ENCODE assay signal across 21 cellular contexts in the genomic region with DNA sequence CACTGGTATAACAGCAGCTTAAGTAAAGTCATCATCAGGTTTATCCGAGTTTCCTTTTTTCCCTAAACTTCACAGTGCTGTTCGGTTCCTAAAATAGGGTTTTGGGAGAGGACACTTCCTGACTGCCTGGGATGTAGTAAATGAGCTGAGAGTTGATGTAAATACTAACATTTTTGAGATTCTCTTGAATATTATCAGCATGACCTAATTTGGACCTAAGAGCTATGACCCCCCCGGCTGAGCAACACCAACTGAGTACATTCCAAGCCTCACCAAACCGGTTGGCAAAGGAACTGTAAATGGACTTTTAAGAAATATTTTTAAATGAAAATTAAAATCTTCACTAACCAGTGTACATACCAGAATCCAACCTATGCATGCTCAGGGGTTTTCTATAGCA.
DNase-seq lines count a peak whose midpoint lies in the region; ATAC-seq, FAIRE-seq and TF ChIP-seq lines count a peak whose summit lies in the region.
"Had no signal": no experiment of that assay in that cellular context is flagged by ENCODE, and none has a peak within 500 bp of the region (broad histone marks: within the 10 kb centered on the region; RNA-seq: fewer than 3 reads in every experiment).

No MANE protein-coding gene starts in this region.

- POLR2A ChIA-PET in IMR-90 (lab: Charles Lee; ENCODE audit: unreplicated experiment): no interaction called here

- no peak overlapping the region; the same call in 2 of the 3 replicates for H2BK15ac ChIP-seq in IMR-90 (ENCODE audit: low read depth, low read length)

- no peak for TF ChIP-seq POLR2A in IMR-90 (IDR thresholded peaks at IDR 0.05; ENCODE audit: low read depth, low read length)

- H3K27ac ChIP-seq in IMR-90 (ENCODE audit: insufficient read depth, low read length): peak overlapping the region; percentile 79
- peak overlapping the region; percentile 94 for H3K27ac ChIP-seq in mesodermal cell (ENCODE audit: low read depth, low read length, severe bottlenecking)
- H3K27ac ChIP-seq: BLaER1 treated with 17β-estradiol and CSF1 and Interleukin-3, amounts not matched to agents 10 nM and 100 nM had no signal

- H3K4me1 ChIP-seq in IMR-90 (ENCODE audit: control insufficient read depth, insufficient read depth, low read length) (peaks cover 4% of the 10 kb centered on the region; the same call in 1 of the 2 replicates), mesodermal cell (ENCODE audit: control insufficient read depth, insufficient read depth, low read length, poor library complexity, severe bottlenecking) (peaks cover 34% of the 10 kb centered on the region)

- H2BK5ac ChIP-seq in IMR-90 (ENCODE audit: low read depth, low read length, poor library complexity, severe bottlenecking): peak overlapping the region; percentile 56

- H2BK20ac ChIP-seq in IMR-90 (ENCODE audit: low read depth, low read length): no peak overlapping the region; the same call in 1 of the 2 replicates

- no peak overlapping the region for H2AK9ac ChIP-seq in IMR-90 (replicated peaks; ENCODE audit: low read depth, low read length, poor library complexity)

- no peak for TF ChIP-seq CTCF in IMR-90 (conservative IDR thresholded peaks at IDR 0.05; ENCODE audit: low read depth, low read length)

- 0 out of 2 replicates have a peak overlapping the region, but pooled peaks have one; percentile 68 for H3K56ac ChIP-seq in IMR-90 (ENCODE audit: extremely low read depth, insufficient read depth, low read length)

- H2AK5ac ChIP-seq in IMR-90 (ENCODE audit: low read depth, low read length): no peak overlapping the region

- H3K36me3 ChIP-seq in IMR-90 (ENCODE audit: control insufficient read depth, insufficient read depth, low read length) (no peaks in the 10 kb centered on the region), mesodermal cell (ENCODE audit: control insufficient read depth, insufficient read depth, low read length) (no peaks in the 10 kb centered on the region)
- H3K36me3 ChIP-seq: BLaER1 treated with 17β-estradiol and CSF1 and Interleukin-3, amounts not matched to agents 10 nM and 100 nM had no signal

- FAIRE-seq in urothelium cell line (lab: Jason Lieb, UNC): no peak
- FAIRE-seq: G401.6, GM12892 had no signal

- peak overlapping the region; percentile 79 to 96 for H4K8ac ChIP-seq in IMR-90 (ENCODE audit: low read depth in 2 of 2, low read length in 2 of 2)

- peak overlapping the region; percentile 60; the same call in 1 of the 2 replicates for H3K4ac ChIP-seq in IMR-90 (ENCODE audit: low read depth, low read length)

- no peaks in the 10 kb centered on the region for H3K27me3 ChIP-seq in IMR-90 (ENCODE audit: control insufficient read depth, insufficient read depth, low read length)
- H3K27me3 ChIP-seq: BLaER1 treated with 17β-estradiol and CSF1 and Interleukin-3, amounts not matched to agents 10 nM and 100 nM had no signal

- peak overlapping the region; percentile 47; the same call in 1 of the 2 replicates for H3K14ac ChIP-seq in IMR-90 (replicated peaks; ENCODE audit: low read depth, low read length)

- CTCF ChIA-PET in IMR-90 (lab: Yijun Ruan, JAX): interaction anchor here (0.6 kb wide), 1 partner anchor 409 kb away, joined by 4 read pairs; no protein-coding TSS in a partner anchor

- peak overlapping the region; percentile 88; the same call in 1 of the 2 replicates for H3K18ac ChIP-seq in IMR-90 (ENCODE audit: low read depth, low read length)

- H4K5ac ChIP-seq in IMR-90 (ENCODE audit: low read depth, low read length): no peak overlapping the region; the same call in 1 of the 2 replicates

- no peak overlapping the region for H2AFZ ChIP-seq in IMR-90 (replicated peaks; ENCODE audit: low read length, poor library complexity)

- intact Hi-C loops in IMR-90 (cut with micrococcal nuclease): loop anchor here (1.0 kb wide), 1 partner anchor 95 kb away; a partner anchor contains a TSS

- H3K9me3 ChIP-seq in IMR-90 (ENCODE audit: control insufficient read depth, insufficient read depth, low read length): peaks cover 2% of the 10 kb centered on the region; the same call in 1 of the 2 replicates
- H3K9me3 ChIP-seq in mesodermal cell (ENCODE audit: control insufficient read depth, low read length): no peaks in the 10 kb centered on the region
- H3K9me3 ChIP-seq: BLaER1 treated with 17β-estradiol and CSF1 and Interleukin-3, amounts not matched to agents 10 nM and 100 nM had no signal

- no peaks in the 10 kb centered on the region for H3K79me1 ChIP-seq in IMR-90 (ENCODE audit: low read depth in 1 of 2, low read length in 2 of 2)

- BruUV-seq in IMR-90 (replicated peaks; lab: Mats Ljungman, UMichigan): no TSS peak

- WGBS in IMR-90 (ENCODE audit: extremely low coverage in 2 of 2, insufficient read length in 1 of 2), 2 experiments: no CpG with 5 or more reads among the region's 4 CpGs
- WGBS in mesodermal cell (ENCODE audit: insufficient coverage in 2 of 2), 2 experiments: no CpG with 5 or more reads among the region's 4 CpGs

- no peaks in the 10 kb centered on the region for H3K9me1 ChIP-seq in IMR-90 (ENCODE audit: insufficient read depth, low read length)

- no peaks in the 10 kb centered on the region for H4K20me1 ChIP-seq in IMR-90 (ENCODE audit: insufficient read depth, low read length)
- H4K20me1 ChIP-seq: BLaER1 treated with 17β-estradiol and CSF1 and Interleukin-3, amounts not matched to agents 10 nM and 100 nM had no signal

- no peak for TF ChIP-seq RAD21 in IMR-90 (IDR thresholded peaks at IDR 0.05; ENCODE audit: low read length)

- H4K91ac ChIP-seq in IMR-90 (ENCODE audit: insufficient read depth, low read depth, low read length): no peak overlapping the region

- DNase-seq in IMR-90: peak; percentile 38
- peak; percentile 15 for DNase-seq in iPS-NIHi7 (ENCODE audit: extremely low spot score)
- DNase-seq in urothelium cell line (ENCODE audit: low spot score): peak; percentile 7
- DNase-seq in epidermal melanocyte (ENCODE audit: insufficient read length, low spot score): no peak
- DNase-seq in UCSD-AML1 (lab: John Stamatoyannopoulos, UW; ENCODE audit: unreplicated experiment): no peak
- DNase-seq in SW 1271 (lab: John Stamatoyannopoulos, UW): no peak
- DNase-seq: ACHN; CD4-positive, alpha-beta memory T cell; DND-41; Kasumi-1; NCI-H1694 treated with DMSO at 0.1 percent for 48 hours; NCI-H2081 treated with DMSO at 0.1 percent for 48 hours; NCI-H2171 treated with DMSO at 0.1 percent for 48 hours; NCI-H524 treated with DMSO at 0.1 percent for 48 hours; NCI-H82; SIG-M5 had no signal

- no peak overlapping the region for H3K4me3 ChIP-seq in IMR-90 (ENCODE audit: insufficient read depth, low read depth, low read length)
- no peak overlapping the region for H3K4me3 ChIP-seq in mesodermal cell (ENCODE audit: extremely low read depth, insufficient read depth, low read length, poor library complexity, severe bottlenecking)
- H3K4me3 ChIP-seq: BLaER1 treated with 17β-estradiol and CSF1 and Interleukin-3, amounts not matched to agents 10 nM and 100 nM had no signal

- H3K4me2 ChIP-seq in IMR-90 (ENCODE audit: low read depth, low read length): peak overlapping the region; percentile 25; the same call in 1 of the 2 replicates
- H3K4me2 ChIP-seq: BLaER1 treated with 17β-estradiol and CSF1 and Interleukin-3, amounts not matched to agents 10 nM and 100 nM had no signal

- peak overlapping the region; percentile 90 for H2BK120ac ChIP-seq in IMR-90 (ENCODE audit: low read depth, low read length)

- peak overlapping the region; percentile 33; the same call in 1 of the 2 replicates for H3K9ac ChIP-seq in IMR-90 (ENCODE audit: low read depth, low read length)
- H3K9ac ChIP-seq: BLaER1 treated with 17β-estradiol and CSF1 and Interleukin-3, amounts not matched to agents 10 nM and 100 nM had no signal

- ATAC-seq in IMR-90 (ENCODE audit: low read depth): peak; percentile 87
- ATAC-seq: Panc1 had no signal

- in situ Hi-C loops in IMR-90 (cut with MboI; ENCODE audit: low sequenced_read_pairs): no loop called here

- peak overlapping the region; percentile 71; the same call in 1 of the 2 replicates for H3K23ac ChIP-seq in IMR-90 (ENCODE audit: low read depth, low read length)

- dilution Hi-C loops in IMR-90 (cut with HindIII; ENCODE audit: low sequenced_read_pairs, unreplicated experiment): no loop called here

TF ChIP-seq in IMR-90, 13 proteins besides CTCF, POLR2A, EP300 and RAD21:
- no peak for TF ChIP-seq RCOR1 (IDR thresholded peaks at IDR 0.05; ENCODE audit: insufficient replicate concordance, low read length)
- TF ChIP-seq CHD1 (IDR thresholded peaks at IDR 0.05; ENCODE audit: low read depth, low read length): no peak
- 0 out of 2 replicates have a peak, but pooled peaks have one; percentile 40 for TF ChIP-seq MAZ (IDR thresholded peaks at IDR 0.05; ENCODE audit: borderline replicate concordance, low read depth, low read length)
- no peak for TF ChIP-seq BHLHE40 (IDR thresholded peaks at IDR 0.05; ENCODE audit: low read depth, low read length)
- TF ChIP-seq CEBPB (IDR thresholded peaks at IDR 0.05; ENCODE audit: low read depth, low read length): no peak
- TF ChIP-seq FOS (IDR thresholded peaks at IDR 0.05; ENCODE audit: low read depth, low read length): no peak
- no peak for TF ChIP-seq NFE2L2 (IDR thresholded peaks at IDR 0.05; ENCODE audit: low read depth, low read length)

Comparison
In these comparisons a context has a peak if more than half of its experiments do, and no peak if none do; other contexts are left out.
1. DNase-seq: peak in IMR-90 (single experiment), iPS-NIHi7 (single experiment) and urothelium cell line (single experiment); none in epidermal melanocyte (single experiment), UCSD-AML1 (single experiment) and SW 1271 (0 of 2).